20 cellular contexts compared by ENCODE assay signal in genomic region chr7:30678805-30679204, GRCh38. TPM values are rescaled to one million over a fixed set of nuclear protein-coding genes. Genes with fewer than 3 reads are reported as not detected.
A peak's percentile ranks its signal among the peaks of the same experiment; 100 is the strongest.
DNase-seq lines count a peak whose midpoint lies in the region; ATAC-seq and TF ChIP-seq lines count a peak whose summit lies in the region.
"Had no signal": no experiment of that assay in that cellular context is flagged by ENCODE, and none has a peak within 500 bp of the region (broad histone marks: within the 10 kb centered on the region; RNA-seq: fewer than 3 reads in every experiment).

No MANE protein-coding gene starts in this region.

- no TSS peak for BruUV-seq in A673 (replicated peaks; lab: Mats Ljungman, UMichigan)

- POLR2A ChIA-PET in A673 (lab: Charles Lee; ENCODE audit: low non-redundant PET): no interaction called here

- TF ChIP-seq CTCF in VCaP (conservative IDR thresholded peaks at IDR 0.05) (no peak), A673 (conservative IDR thresholded peaks at IDR 0.05; ENCODE audit: low read depth, low read length) (no peak)

- no peak overlapping the region for H3K4me3 ChIP-seq in A673 (ENCODE audit: low read depth, low read length, poor library complexity, severe bottlenecking)
- H3K4me3 ChIP-seq: GM12878, SJCRH30 had no signal

- intact Hi-C loops in A673 (cut with micrococcal nuclease; ENCODE audit: unreplicated experiment): no loop called here

- DNase-seq in DMS 273 (lab: John Stamatoyannopoulos, UW; ENCODE audit: unreplicated experiment) (peak; percentile 60), DMS 273 treated with DMSO at 0.1 percent for 48 hours (lab: John Stamatoyannopoulos, UW) (no peak), NCI-H2171 treated with DMSO at 0.1 percent for 48 hours (lab: John Stamatoyannopoulos, UW) (peak; percentile 27), NCI-H2171 (lab: John Stamatoyannopoulos, UW) (no peak), germinal center (ENCODE audit: low spot score) (no peak), A673 (ENCODE audit: low spot score) (no peak)
- DNase-seq: DND-41, NCI-H2029 treated with DMSO at 0.1 percent for 48 hours, NCI-H226, NCI-H526, OCI-M1, SJCRH30, T-cell had no signal

- H3K27me3 ChIP-seq in A673 (replicated peaks; ENCODE audit: insufficient read depth, low read depth, low read length, poor library complexity): peaks cover 76% of the 10 kb centered on the region
- H3K27me3 ChIP-seq: SJCRH30 had no signal

- no peak for ATAC-seq in HG03175 (IDR thresholded peaks at IDR 0.05; ENCODE audit: unreplicated experiment)
- ATAC-seq: GM12878, HCT116, T-cell had no signal

- no peaks in the 10 kb centered on the region for H3K36me3 ChIP-seq in A673 (ENCODE audit: insufficient read depth, low read length, poor library complexity, severe bottlenecking)
- H3K36me3 ChIP-seq: SJCRH30 had no signal

- CTCF ChIA-PET in A673 (lab: Charles Lee): no interaction called here

- no peaks in the 10 kb centered on the region for H3K9me3 ChIP-seq in A673 (ENCODE audit: low read depth, low read length, poor library complexity, severe bottlenecking)
- H3K9me3 ChIP-seq: SJCRH30 had no signal

- H3K4me1 ChIP-seq in A673 (ENCODE audit: insufficient read depth, low read length, poor library complexity, severe bottlenecking): peaks cover 9% of the 10 kb centered on the region
- H3K4me1 ChIP-seq: SJCRH30 had no signal

- H3K27ac ChIP-seq in VCaP (peak overlapping the region; percentile 66; the same call in 1 of the 2 replicates), A673 (ENCODE audit: low read depth, low read length, poor library complexity, severe bottlenecking) (no peak overlapping the region)
- H3K27ac ChIP-seq: 22Rv1, C4-2B, KMS-11, SJCRH30 had no signal

RNA-seq across cellular contexts. Expression of gene CRHR2, which starts 3.5 kb away (rescaled TPM):
- total RNA-seq in A673 (2021): not detected in 2 replicates
- total RNA-seq: GM12878, SJCRH30 had no signal

Comparison
In these comparisons a context has a peak if more than half of its experiments do, and no peak if none do; other contexts are left out.
1. DNase-seq: peak in DMS 273 (single experiment) and NCI-H2171 treated with DMSO at 0.1 percent for 48 hours (single experiment); none in DMS 273 treated with DMSO at 0.1 percent for 48 hours (single experiment), NCI-H2171 (single experiment), germinal center (single experiment) and A673 (single experiment).